Comparison of ENCODE assay signal across 13 cellular contexts in genomic region chr3:122992628-122993570, GRCh38. TPM values are rescaled to one million over a fixed set of nuclear protein-coding genes. Genes with fewer than 3 reads are reported as not detected.
DNase-seq lines count a peak whose midpoint lies in the region; ATAC-seq and TF ChIP-seq lines count a peak whose summit lies in the region.
"Had no signal": no experiment of that assay in that cellular context is flagged by ENCODE, and none has a peak within 500 bp of the region (broad histone marks: within the 10 kb centered on the region; RNA-seq: fewer than 3 reads in every experiment).

No MANE protein-coding gene starts in this region.

- no peaks in the 10 kb centered on the region for H3K36me3 ChIP-seq in left ventricle myocardium inferior
- no peaks in the 10 kb centered on the region for H3K36me3 ChIP-seq in lower lobe of right lung
- H3K36me3 ChIP-seq in aorta (ENCODE audit: control insufficient read depth in 1 of 2, insufficient read depth in 2 of 2, low read length in 1 of 2) = no peaks in the 10 kb centered on the region

- WGBS in aorta, 2 donors = 16 to 18% methylated on average over 19 of the region's 19 CpGs

- H3K4me3 ChIP-seq in left ventricle myocardium inferior (no peak overlapping the region), lower lobe of right lung (no peak overlapping the region), aorta (ENCODE audit: low read length in 2 of 2) (no peak overlapping the region)

- CTCF ChIA-PET in activated CD4-positive, alpha-beta T cell treated with anti-CD3 and anti-CD28 coated beads, Interleukin-2, amount 10 ng/mL, durations not matched to agents 7 days and 5 days (lab: Charles Lee) = no interaction called here

- H3K9me3 Mint-ChIP-seq in brain = peaks cover 0 to 3% (median 0%) of the 10 kb centered on the region in 5 experiments
- no peaks in the 10 kb centered on the region for H3K9me3 Mint-ChIP-seq in activated CD4-positive, alpha-beta T cell treated with anti-CD3 and anti-CD28 coated beads, Interleukin-2, amount 10 ng/mL, durations not matched to agents 7 days and 5 days
- H3K9me3 Mint-ChIP-seq: activated naive CD4-positive, alpha-beta T cell treated with anti-CD3 and anti-CD28 coated beads, Interleukin-2, amount 10 ng/mL, durations not matched to agents 7 days and 5 days had no signal

- H3K9me3 ChIP-seq in left ventricle myocardium inferior (replicated peaks) = no peaks in the 10 kb centered on the region
- no peaks in the 10 kb centered on the region for H3K9me3 ChIP-seq in lower lobe of right lung
- no peaks in the 10 kb centered on the region for H3K9me3 ChIP-seq in aorta (ENCODE audit: control insufficient read depth, low read length)

- ATAC-seq in Right ventricle myocardium inferior (peak; percentile 23), lower lobe of right lung (peak; percentile 23), aorta (ENCODE audit: low FRiP score) (peak; percentile 63), HG02642 (IDR thresholded peaks at IDR 0.05; ENCODE audit: poor library complexity, unreplicated experiment) (no peak)

- H3K27ac ChIP-seq in left ventricle myocardium inferior (replicated peaks) = no peak overlapping the region
- no peak overlapping the region for H3K27ac ChIP-seq in lower lobe of right lung
- H3K27ac ChIP-seq in aorta (ENCODE audit: low read depth in 1 of 2, low read length in 2 of 2) = no peak overlapping the region

- H3K36me3 Mint-ChIP-seq in brain = peaks cover 3% of the 10 kb centered on the region
- H3K36me3 Mint-ChIP-seq in activated CD4-positive, alpha-beta T cell treated with anti-CD3 and anti-CD28 coated beads, Interleukin-2, amount 10 ng/mL, durations not matched to agents 7 days and 5 days (ENCODE audit: low read depth) = no peaks in the 10 kb centered on the region
- H3K36me3 Mint-ChIP-seq: activated naive CD4-positive, alpha-beta T cell treated with anti-CD3 and anti-CD28 coated beads, Interleukin-2, amount 10 ng/mL, durations not matched to agents 7 days and 5 days had no signal

- no peak for DNase-seq in Right ventricle myocardium inferior (ENCODE audit: missing footprints)
- DNase-seq in left ventricle myocardium inferior = no peak
- DNase-seq in lower lobe of right lung = no peak
- peak in 1 of 2 donors; percentile 84 for DNase-seq in aorta
- no peak for DNase-seq in D341Med (ENCODE audit: low spot score)
- no peak for DNase-seq in activated CD4-positive, alpha-beta T cell treated with anti-CD3 and anti-CD28 coated beads, Interleukin-2, amount 10 ng/mL, durations not matched to agents 7 days and 5 days
- DNase-seq: activated naive CD4-positive, alpha-beta T cell treated with anti-CD3 and anti-CD28 coated beads, Interleukin-2, amount 10 ng/mL, durations not matched to agents 7 days and 5 days; stimulated activated CD8-positive, alpha-beta memory T cell treated with anti-CD3 and anti-CD28 coated beads, Interleukin-4, amount 100 ng/mL, for 48 hours had no signal

- peaks cover 100% of the 10 kb centered on the region for H3K4me1 Mint-ChIP-seq in brain
- no peaks in the 10 kb centered on the region for H3K4me1 Mint-ChIP-seq in activated CD4-positive, alpha-beta T cell treated with anti-CD3 and anti-CD28 coated beads, Interleukin-2, amount 10 ng/mL, durations not matched to agents 7 days and 5 days
- H3K4me1 Mint-ChIP-seq: activated naive CD4-positive, alpha-beta T cell treated with anti-CD3 and anti-CD28 coated beads, Interleukin-2, amount 10 ng/mL, durations not matched to agents 7 days and 5 days had no signal

- POLR2A ChIA-PET in activated CD4-positive, alpha-beta T cell treated with anti-CD3 and anti-CD28 coated beads, Interleukin-2, amount 10 ng/mL, durations not matched to agents 7 days and 5 days (lab: Charles Lee) = no interaction called here

- peak overlapping the region; percentile 71 to 85 (median 74) for H3K4me3 Mint-ChIP-seq in brain
- no peak overlapping the region for H3K4me3 Mint-ChIP-seq in activated CD4-positive, alpha-beta T cell treated with anti-CD3 and anti-CD28 coated beads, Interleukin-2, amount 10 ng/mL, durations not matched to agents 7 days and 5 days
- H3K4me3 Mint-ChIP-seq: activated naive CD4-positive, alpha-beta T cell treated with anti-CD3 and anti-CD28 coated beads, Interleukin-2, amount 10 ng/mL, durations not matched to agents 7 days and 5 days had no signal

- no peaks in the 10 kb centered on the region for H3K27me3 Mint-ChIP-seq in brain
- H3K27me3 Mint-ChIP-seq in activated CD4-positive, alpha-beta T cell treated with anti-CD3 and anti-CD28 coated beads, Interleukin-2, amount 10 ng/mL, durations not matched to agents 7 days and 5 days = peaks cover 47% of the 10 kb centered on the region

- intact Hi-C loops in Right ventricle myocardium inferior (cut with DNase I) = no loop called here
- intact Hi-C loops in left ventricle myocardium inferior (cut with micrococcal nuclease) = no loop called here
- intact Hi-C loops in lower lobe of right lung (cut with DNase I) = no loop called here
- intact Hi-C loops in aorta (cut with DNase I) = no loop called here

- TF ChIP-seq CTCF in left ventricle myocardium inferior (IDR thresholded peaks at IDR 0.05; ENCODE audit: borderline replicate concordance) (no peak), brain (conservative IDR thresholded peaks at IDR 0.05) (no peak), lower lobe of right lung (IDR thresholded peaks at IDR 0.05) (no peak)

- peak overlapping the region; percentile 86 to 96 (median 92) for H3K27ac Mint-ChIP-seq in brain
- no peak overlapping the region for H3K27ac Mint-ChIP-seq in activated CD4-positive, alpha-beta T cell treated with anti-CD3 and anti-CD28 coated beads, Interleukin-2, amount 10 ng/mL, durations not matched to agents 7 days and 5 days
- H3K27ac Mint-ChIP-seq: activated naive CD4-positive, alpha-beta T cell treated with anti-CD3 and anti-CD28 coated beads, Interleukin-2, amount 10 ng/mL, durations not matched to agents 7 days and 5 days had no signal

- H3K27me3 ChIP-seq in left ventricle myocardium inferior (ENCODE audit: low read depth) (no peaks in the 10 kb centered on the region), lower lobe of right lung (ENCODE audit: low read depth) (peaks cover 16% of the 10 kb centered on the region), aorta (ENCODE audit: control insufficient read depth in 1 of 2, insufficient read depth in 2 of 2, low read length in 1 of 2) (no peaks in the 10 kb centered on the region)

- H3K4me1 ChIP-seq in left ventricle myocardium inferior (peaks cover 52% of the 10 kb centered on the region), lower lobe of right lung (no peaks in the 10 kb centered on the region), aorta (ENCODE audit: control insufficient read depth in 1 of 2, insufficient read depth in 2 of 2, low read length in 2 of 2) (peaks cover 0 to 2% of the 10 kb centered on the region in 2 donors)

RNA-seq across cellular contexts. Expression of gene SEMA5B, which starts 34.7 kb away (rescaled TPM):
- total RNA-seq in Right ventricle myocardium inferior (5.2 TPM), left ventricle myocardium inferior (5.3 TPM), lower lobe of right lung (0.71 TPM), aorta (1 to 10 TPM in 1 of 2 donors, under 1 TPM in 1; 0.81 to 4.9 TPM)
- polyA plus RNA-seq in brain (ENCODE audit: insufficient read depth, low read depth, low replicate concordance) (4.5 TPM), aorta (1 to 10 TPM in 1 of 2 donors, under 1 TPM in 1; under 0.01 to 1.0 TPM)
- not detected for total RNA-seq in activated CD4-positive, alpha-beta T cell treated with anti-CD3 and anti-CD28 coated beads, Interleukin-2, amount 10 ng/mL, durations not matched to agents 7 days and 5 days
- total RNA-seq: osteoblast; T-helper 2 cell treated with Interferon-gamma antibody and Interleukin-4, amounts not matched to agents 100 ng/mL and 5 ng/mL, for 36 hours had no signal
- polyA plus RNA-seq: AG04450 had no signal
